In genomic region chr13:36999054-36999927, GRCh38 we compare ENCODE assay signal across 8 cellular contexts. TPM values are rescaled to one million over a fixed set of nuclear protein-coding genes. Genes with fewer than 3 reads are reported as not detected.
DNase-seq lines count a peak whose midpoint lies in the region; TF ChIP-seq lines count a peak whose summit lies in the region.

Gene ALG5 (minus strand): TSS chr13:36999340. CDS start chr13:36999300, 40 bp downstream.

- H3K4me1 Mint-ChIP-seq in neural progenitor cell: peaks cover 27% of the 10 kb centered on the region

- H3F3A ChIP-seq in MM.1S (ENCODE audit: insufficient read depth, low read length) (no peaks in the 10 kb centered on the region), neural progenitor cell (ENCODE audit: low read depth) (peaks cover 20% of the 10 kb centered on the region)

- peaks cover 9% of the 10 kb centered on the region for H3K27me3 Mint-ChIP-seq in neural progenitor cell (ENCODE audit: insufficient read depth, low read depth)

- H3K27me3 ChIP-seq in HAP-1 (ENCODE audit: low read depth) (no peaks in the 10 kb centered on the region), MM.1S (replicated peaks; ENCODE audit: insufficient read depth, low read length) (no peaks in the 10 kb centered on the region), neural progenitor cell (no peaks in the 10 kb centered on the region)

- peaks cover 65% of the 10 kb centered on the region for H3K79me2 ChIP-seq in MM.1S (ENCODE audit: low read length)
- peaks cover 75% of the 10 kb centered on the region for H3K79me2 ChIP-seq in neural progenitor cell (ENCODE audit: low read depth)

- no peaks in the 10 kb centered on the region for H3K9me2 ChIP-seq in MM.1S (replicated peaks; ENCODE audit: insufficient read depth, low read length)

- H3K4me3 ChIP-seq in HAP-1 (peak within 1 kb of the TSS; percentile 84), MM.1S (ENCODE audit: low read length) (peak within 1 kb of the TSS; percentile 90), fibroblast of villous mesenchyme (ENCODE audit: low read depth, low read length) (peak within 1 kb of the TSS; percentile 98), neural progenitor cell (peak within 1 kb of the TSS; percentile 68)

- H4K20me1 ChIP-seq in MM.1S (ENCODE audit: insufficient read depth, low read length): no peaks in the 10 kb centered on the region
- H4K20me1 ChIP-seq in neural progenitor cell (ENCODE audit: low read depth): no peaks in the 10 kb centered on the region

- TF ChIP-seq CTCF in MM.1S (IDR thresholded peaks at IDR 0.05; ENCODE audit: low read length) (peak; percentile 83), fibroblast of villous mesenchyme (IDR thresholded peaks at IDR 0.05; ENCODE audit: insufficient read depth, low read depth, low read length) (peak; percentile 71), neural progenitor cell (IDR thresholded peaks at IDR 0.05) (peak; percentile 97)

- H2AFZ ChIP-seq in MM.1S (ENCODE audit: low read length): peak within 1 kb of the TSS; percentile 77; the same call in 1 of the 2 replicates
- peak within 1 kb of the TSS; percentile 97 for H2AFZ ChIP-seq in neural progenitor cell (replicated peaks)

- H3K36me3 ChIP-seq in HAP-1 (replicated peaks) (peaks cover 33% of the 10 kb centered on the region), MM.1S (replicated peaks; ENCODE audit: insufficient read depth, low read length) (no peaks in the 10 kb centered on the region), neural progenitor cell (peaks cover 15% of the 10 kb centered on the region)

- no peaks in the 10 kb centered on the region for H3K9me3 Mint-ChIP-seq in neural progenitor cell

- H3K4me2 ChIP-seq in MM.1S (ENCODE audit: low read depth, low read length) (peak within 1 kb of the TSS; percentile 76), neural progenitor cell (peak within 1 kb of the TSS; percentile 99)

- H3K4me1 ChIP-seq in HAP-1: peaks cover 15% of the 10 kb centered on the region
- no peaks in the 10 kb centered on the region for H3K4me1 ChIP-seq in MM.1S (ENCODE audit: low read length)
- peaks cover 13% of the 10 kb centered on the region for H3K4me1 ChIP-seq in neural progenitor cell

- peak within 1 kb of the TSS; percentile 100 for H3K27ac Mint-ChIP-seq in neural progenitor cell

- peak within 1 kb of the TSS; percentile 99 for H3K27ac ChIP-seq in MM.1S (ENCODE audit: low read length)
- peak within 1 kb of the TSS; percentile 95 for H3K27ac ChIP-seq in neural progenitor cell

- in situ Hi-C loops in HAP-1 (cut with MboI; ENCODE audit: low sequenced_read_pairs): no loop called here

- peak; percentile 82 for DNase-seq in GF-D8 (lab: John Stamatoyannopoulos, UW)
- peak; percentile 80 to 92 for DNase-seq in HAP-1 (ENCODE audit: low spot score in 2 of 2)
- peak; percentile 79 for DNase-seq in MM.1S
- peak; percentile 83 for DNase-seq in SIG-M5 treated with dmso at 0.1 percent for 504 hours (lab: John Stamatoyannopoulos, UW; ENCODE audit: unreplicated experiment)
- DNase-seq in activated gamma-delta T cell treated with Interleukin-2 at 50 U/mL for 16 hours: peak; percentile 90
- DNase-seq in fibroblast of villous mesenchyme (ENCODE audit: low read depth): peak; percentile 90
- peak; percentile 95 for DNase-seq in neural progenitor cell (ENCODE audit: low spot score)
- DNase-seq in stromal cell of bone marrow (ENCODE audit: low read depth): peak; percentile 73

- H3K4me3 Mint-ChIP-seq in neural progenitor cell: peak within 1 kb of the TSS; percentile 100

- H3K9ac ChIP-seq in MM.1S (ENCODE audit: low read length) (peak within 1 kb of the TSS; percentile 95), neural progenitor cell (peak within 1 kb of the TSS; percentile 90)

- H3K9me3 ChIP-seq in HAP-1 (no peaks in the 10 kb centered on the region), MM.1S (replicated peaks; ENCODE audit: insufficient read depth, low read length) (no peaks in the 10 kb centered on the region), neural progenitor cell (ENCODE audit: low read depth) (no peaks in the 10 kb centered on the region)

- peaks cover 10% of the 10 kb centered on the region for H3K36me3 Mint-ChIP-seq in neural progenitor cell

RNA-seq across cellular contexts. Expression of gene ALG5, which starts in this region (rescaled TPM):
- total RNA-seq in fibroblast of villous mesenchyme (36.4 and 47.9 TPM in 2 replicates), neural progenitor cell (ENCODE audit: low replicate concordance) (17.2 and 24.1 TPM in 2 replicates)

Comparison
In these comparisons a context has a peak if more than half of its experiments do, and no peak if none do; other contexts are left out.
1. Peak in every context shown above with its lines: DNase-seq, H3K4me3 ChIP-seq and H3K27ac ChIP-seq.